9 cellular contexts compared by ENCODE assay signal in the genomic region with DNA sequence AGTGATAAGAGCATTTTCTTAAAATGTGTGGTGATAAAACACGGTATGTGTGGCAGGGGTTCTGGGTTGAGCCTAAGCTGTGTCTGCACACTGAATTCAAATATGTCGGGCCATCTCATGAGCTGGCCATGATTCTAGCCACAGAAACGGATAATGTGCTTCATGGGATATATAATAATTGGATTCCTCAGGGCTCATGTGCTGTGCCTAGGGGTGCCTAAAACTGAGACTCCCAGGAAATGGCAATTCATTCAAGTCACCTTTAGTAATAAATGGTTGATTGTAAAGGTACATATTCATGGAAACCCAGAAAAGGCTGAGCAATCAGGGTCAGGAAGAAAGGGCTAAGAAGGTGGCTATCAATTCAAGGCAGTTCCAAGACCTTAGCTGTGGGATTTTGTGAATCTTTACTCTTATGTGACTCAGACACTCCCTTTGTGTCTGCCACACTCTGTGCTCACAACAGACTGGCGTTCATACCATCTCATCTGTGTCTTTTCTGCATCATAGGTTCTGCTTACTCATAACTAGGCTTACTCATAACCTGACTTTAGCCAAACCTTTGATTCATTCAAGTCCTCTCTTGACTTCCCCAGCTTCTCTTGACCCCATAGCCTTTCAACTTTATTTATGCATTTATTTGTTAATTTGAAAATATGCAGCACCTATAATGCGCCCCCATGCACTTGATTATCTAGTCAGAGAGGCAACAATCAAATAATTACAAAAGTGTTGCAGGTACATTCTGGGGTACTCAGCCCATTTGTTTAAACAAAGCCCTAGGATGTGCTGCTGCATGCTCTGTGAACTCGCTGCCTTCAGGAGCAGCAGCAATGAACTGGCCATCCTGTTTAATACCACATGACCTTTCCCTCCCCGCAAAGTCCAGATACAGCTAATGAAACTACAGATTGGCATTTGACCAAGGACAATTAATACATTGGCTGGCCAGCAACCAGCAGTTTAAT. TPM values are rescaled to one million over a fixed set of nuclear protein-coding genes. Genes with fewer than 3 reads are reported as not detected.
A peak's percentile ranks its signal among the peaks of the same experiment; 100 is the strongest.
DNase-seq lines count a peak whose midpoint lies in the region; ATAC-seq and TF ChIP-seq lines count a peak whose summit lies in the region.
"Had no signal": no experiment of that assay in that cellular context is flagged by ENCODE, and none has a peak within 500 bp of the region (broad histone marks: within the 10 kb centered on the region; RNA-seq: fewer than 3 reads in every experiment).

No MANE protein-coding gene starts in this region.

- POLR2A ChIA-PET in RWPE1 (lab: Yijun Ruan, JAX; ENCODE audit: low non-redundant PET) = interaction anchor here (0.5 kb wide), 1 partner anchor 938 kb away, joined by 5 read pairs; no protein-coding TSS in a partner anchor

- DNase-seq in activated T-cell treated with anti-CD3 and anti-CD28 coated beads, Interleukin-2, amount 50 U/mL, for 4 hours = no peak
- no peak for DNase-seq in activated T-cell treated with anti-CD3 and anti-CD28 coated beads, Interleukin-2, amount 50 U/mL, for 1 hour
- peak; percentile 87 for DNase-seq in RWPE1 (ENCODE audit: low spot score)
- DNase-seq in left lung = no peak
- no peak for DNase-seq in colonic mucosa
- DNase-seq in dorsolateral prefrontal cortex = no peak
- DNase-seq in chondrocyte (ENCODE audit: low spot score) = no peak
- DNase-seq: activated naive CD8-positive, alpha-beta T cell treated with anti-CD3 and anti-CD28 coated beads, Interleukin-2, amount 10 ng/mL, durations not matched to agents 7 days and 5 days had no signal

- peaks cover 0 to 6% of the 10 kb centered on the region in 2 donors for H3K4me1 ChIP-seq in left lung
- no peaks in the 10 kb centered on the region for H3K4me1 ChIP-seq in colonic mucosa

- no peaks in the 10 kb centered on the region for H3K27me3 ChIP-seq in left lung
- H3K27me3 ChIP-seq in colonic mucosa = no peaks in the 10 kb centered on the region
- no peaks in the 10 kb centered on the region for H3K27me3 ChIP-seq in dorsolateral prefrontal cortex

- H3K9me3 ChIP-seq in left lung (no peaks in the 10 kb centered on the region), colonic mucosa (no peaks in the 10 kb centered on the region)

- no peaks in the 10 kb centered on the region for H3K36me3 Mint-ChIP-seq in activated T-cell treated with anti-CD3 and anti-CD28 coated beads, Interleukin-2, amount 50 U/mL, for 4 hours (ENCODE audit: insufficient read depth)
- no peaks in the 10 kb centered on the region for H3K36me3 Mint-ChIP-seq in chondrocyte (ENCODE audit: low read depth)
- H3K36me3 Mint-ChIP-seq: activated naive CD8-positive, alpha-beta T cell treated with anti-CD3 and anti-CD28 coated beads, Interleukin-2, amount 10 ng/mL, durations not matched to agents 7 days and 5 days had no signal

- H3K36me3 ChIP-seq in left lung = no peaks in the 10 kb centered on the region
- no peaks in the 10 kb centered on the region for H3K36me3 ChIP-seq in colonic mucosa

- H3K4me1 Mint-ChIP-seq in activated T-cell treated with anti-CD3 and anti-CD28 coated beads, Interleukin-2, amount 50 U/mL, for 4 hours (ENCODE audit: low read depth) = peaks cover 2% of the 10 kb centered on the region
- peaks cover 3% of the 10 kb centered on the region for H3K4me1 Mint-ChIP-seq in chondrocyte (ENCODE audit: low read depth)

- no peak overlapping the region for H3K27ac Mint-ChIP-seq in chondrocyte (ENCODE audit: unreplicated experiment)
- H3K27ac Mint-ChIP-seq: activated naive CD8-positive, alpha-beta T cell treated with anti-CD3 and anti-CD28 coated beads, Interleukin-2, amount 10 ng/mL, durations not matched to agents 7 days and 5 days had no signal

- H3K9ac ChIP-seq in colonic mucosa (ENCODE audit: low read depth in 2 of 2, low read length in 2 of 2) = no peak overlapping the region

- H3K4me3 ChIP-seq in left lung = no peak overlapping the region
- no peak overlapping the region for H3K4me3 ChIP-seq in colonic mucosa
- no peak overlapping the region for H3K4me3 ChIP-seq in dorsolateral prefrontal cortex

- ATAC-seq in activated T-cell treated with anti-CD3 and anti-CD28 coated beads, Interleukin-2, amount 50 U/mL, for 4 hours = peak; percentile 90 to 93
- ATAC-seq in HG02798 (IDR thresholded peaks at IDR 0.05; ENCODE audit: poor library complexity, unreplicated experiment) (peak; percentile 94), left lung (peak; percentile 72)

- H3K4me3 Mint-ChIP-seq in activated T-cell treated with anti-CD3 and anti-CD28 coated beads, Interleukin-2, amount 50 U/mL, for 4 hours = no peak overlapping the region
- no peak overlapping the region for H3K4me3 Mint-ChIP-seq in chondrocyte (ENCODE audit: unreplicated experiment)
- H3K4me3 Mint-ChIP-seq: activated naive CD8-positive, alpha-beta T cell treated with anti-CD3 and anti-CD28 coated beads, Interleukin-2, amount 10 ng/mL, durations not matched to agents 7 days and 5 days had no signal

- H3K27ac ChIP-seq in RWPE1 = no peak overlapping the region
- no peak overlapping the region for H3K27ac ChIP-seq in left lung
- H3K27ac ChIP-seq in colonic mucosa = no peak overlapping the region
- H3K27ac ChIP-seq in dorsolateral prefrontal cortex = no peak overlapping the region

- intact Hi-C loops in left lung (cut with DNase I) = no loop called here
- intact Hi-C loops in colonic mucosa (cut with DNase I) = no loop called here
- intact Hi-C loops in dorsolateral prefrontal cortex (cut with DNase I) = no loop called here

- TF ChIP-seq CTCF in RWPE1 (conservative IDR thresholded peaks at IDR 0.05; ENCODE audit: low read depth) (no peak), left lung (IDR thresholded peaks at IDR 0.05) (no peak), colonic mucosa (IDR thresholded peaks at IDR 0.05) (no peak), dorsolateral prefrontal cortex (IDR thresholded peaks at IDR 0.05 in 54 of 56, conservative IDR thresholded peaks at IDR 0.05 in 2 of 56; ENCODE audit: low read depth in 1 of 56, partially characterized antibody in 56 of 56) (no peak), chondrocyte (IDR thresholded peaks at IDR 0.05) (no peak)

- H3K9me3 Mint-ChIP-seq in activated T-cell treated with anti-CD3 and anti-CD28 coated beads, Interleukin-2, amount 50 U/mL, for 4 hours = no peaks in the 10 kb centered on the region
- no peaks in the 10 kb centered on the region for H3K9me3 Mint-ChIP-seq in chondrocyte (ENCODE audit: low read depth)
- H3K9me3 Mint-ChIP-seq: activated naive CD8-positive, alpha-beta T cell treated with anti-CD3 and anti-CD28 coated beads, Interleukin-2, amount 10 ng/mL, durations not matched to agents 7 days and 5 days had no signal

- no peaks in the 10 kb centered on the region for H3K27me3 Mint-ChIP-seq in activated T-cell treated with anti-CD3 and anti-CD28 coated beads, Interleukin-2, amount 50 U/mL, for 4 hours (ENCODE audit: low read depth)
- H3K27me3 Mint-ChIP-seq in chondrocyte (ENCODE audit: low read depth) = peaks cover 1% of the 10 kb centered on the region

- CTCF ChIA-PET in RWPE1 (lab: Yijun Ruan, JAX) = interaction anchor here (0.7 to 1.6 kb wide), 2 partner anchors 16 to 20 kb away, joined by 3 to 4 read pairs; no protein-coding TSS in a partner anchor

RNA-seq across cellular contexts. Expression of a gene that starts 28.4 kb away (rescaled TPM):
- total RNA-seq in activated T-cell treated with anti-CD3 and anti-CD28 coated beads, Interleukin-2, amount 50 U/mL, for 4 hours = 10 to 100 TPM; 45.6 to 51.7 (median 51.0) TPM
- total RNA-seq in left lung = 10 to 100 TPM; 63.1 to 65.1 TPM
- total RNA-seq in colonic mucosa = 10 to 100 TPM; 61.9 to 77.5 TPM
- total RNA-seq in dorsolateral prefrontal cortex = 100 to 1,000 TPM in 12 of 120 experiments, 10 to 100 TPM in 108; 54.0 to 110 (median 81.9) TPM
- total RNA-seq in chondrocyte = 53.0 to 60.9 TPM (median 54.8 TPM) in 3 replicates
